ENCODE assay signal across 15 cellular contexts in the genomic region with DNA sequence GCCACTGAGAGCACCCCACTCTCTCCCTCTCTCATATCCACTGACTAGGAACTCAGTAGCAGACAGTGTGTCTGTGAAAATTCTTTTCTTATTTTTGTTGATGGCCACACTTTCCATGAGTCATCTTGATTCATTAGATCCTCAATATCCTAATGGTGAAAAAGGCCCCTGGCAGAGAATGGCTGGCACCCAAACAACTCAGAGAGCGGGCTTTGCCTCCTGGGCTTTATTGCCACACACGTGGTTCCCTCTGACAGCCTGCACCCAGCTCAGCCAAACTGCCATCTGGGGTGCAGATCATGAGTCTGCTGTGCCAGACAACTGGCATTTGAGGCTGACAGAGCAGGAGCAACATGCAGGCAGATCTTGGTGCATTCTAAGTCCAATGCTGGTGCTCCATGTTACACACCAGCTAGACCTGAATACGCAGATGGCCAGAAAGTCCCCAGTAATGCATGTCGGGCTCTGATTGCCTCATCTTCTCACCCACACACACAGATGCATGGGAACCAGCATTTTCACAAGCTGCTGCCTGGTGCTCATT.
DNase-seq lines count a peak whose midpoint lies in the region; ATAC-seq and TF ChIP-seq lines count a peak whose summit lies in the region.
"Had no signal": no experiment of that assay in that cellular context is flagged by ENCODE, and none has a peak within 500 bp of the region (broad histone marks: within the 10 kb centered on the region; RNA-seq: fewer than 3 reads in every experiment).

No MANE protein-coding gene starts in this region.

- no peaks in the 10 kb centered on the region for H3K9me3 ChIP-seq in esophagus squamous epithelium
- H3K9me3 ChIP-seq in mucosa of descending colon, result no peaks in the 10 kb centered on the region
- H3K9me3 ChIP-seq: SJCRH30 had no signal

- no peaks in the 10 kb centered on the region for H3K27me3 ChIP-seq in esophagus squamous epithelium
- H3K27me3 ChIP-seq: SJCRH30 had no signal

- H3K27ac Mint-ChIP-seq in activated CD4-positive, alpha-beta memory T cell treated with anti-CD3 and anti-CD28 coated beads for 36 hours, result no peak overlapping the region

- H3K4me3 Mint-ChIP-seq in activated CD4-positive, alpha-beta memory T cell treated with anti-CD3 and anti-CD28 coated beads for 36 hours, result no peak overlapping the region

- H3K9me3 Mint-ChIP-seq in activated CD4-positive, alpha-beta memory T cell treated with anti-CD3 and anti-CD28 coated beads for 36 hours, result no peaks in the 10 kb centered on the region

- peak; percentile 53 for DNase-seq in AG20443 (ENCODE audit: low spot score)
- DNase-seq in NB4 (ENCODE audit: low read depth), result peak; percentile 11
- DNase-seq in epithelial cell of prostate (ENCODE audit: low read depth, low spot score), result peak; percentile 39
- DNase-seq in esophagus squamous epithelium (lab: John Stamatoyannopoulos, UW), result no peak
- no peak for DNase-seq in activated CD4-positive, alpha-beta memory T cell treated with anti-CD3 and anti-CD28 coated beads for 36 hours
- DNase-seq in mucosa of descending colon, result no peak
- DNase-seq: activated CD4-positive, alpha-beta T cell treated with anti-CD3 and anti-CD28 coated beads for 48 hours; activated naive CD4-positive, alpha-beta T cell treated with Interleukin-2 at 50 U/mL for 16 hours; AML-193; KBM-7; NCI-H2227 treated with DMSO at 0.1 percent for 48 hours; SJCRH30 had no signal

- WGBS in esophagus squamous epithelium, 2 donors, result 39 to 58% methylated on average over 2 to 4 of the region's 4 CpGs

- H3K27me3 Mint-ChIP-seq in activated CD4-positive, alpha-beta memory T cell treated with anti-CD3 and anti-CD28 coated beads for 36 hours, result peaks cover 9% of the 10 kb centered on the region

- no peak for TF ChIP-seq CTCF in NB4 (IDR thresholded peaks at IDR 0.05; ENCODE audit: low read depth, low read length)
- no peak for TF ChIP-seq CTCF in esophagus squamous epithelium (IDR thresholded peaks at IDR 0.05)
- TF ChIP-seq CTCF in mucosa of descending colon (IDR thresholded peaks at IDR 0.05), result no peak

- intact Hi-C loops in esophagus squamous epithelium (cut with DNase I), result no loop called here
- intact Hi-C loops in activated CD4-positive, alpha-beta memory T cell treated with anti-CD3 and anti-CD28 coated beads for 36 hours (cut with micrococcal nuclease), result no loop called here
- intact Hi-C loops in mucosa of descending colon (cut with DNase I, micrococcal nuclease), result no loop called here

- H3K27ac ChIP-seq in epithelial cell of prostate (peak overlapping the region; percentile 11), esophagus squamous epithelium (no peak overlapping the region)
- H3K27ac ChIP-seq: SJCRH30 had no signal

- TF ChIP-seq POLR2A in NB4 (IDR thresholded peaks at IDR 0.05; ENCODE audit: extremely low read depth, insufficient read length) (no peak), esophagus squamous epithelium (IDR thresholded peaks at IDR 0.05) (no peak)

- H3K36me3 ChIP-seq in esophagus squamous epithelium (no peaks in the 10 kb centered on the region), mucosa of descending colon (ENCODE audit: low read depth) (no peaks in the 10 kb centered on the region)
- H3K36me3 ChIP-seq: SJCRH30 had no signal

- POLR2A ChIA-PET in activated CD4-positive, alpha-beta memory T cell treated with anti-CD3 and anti-CD28 coated beads for 36 hours (lab: Charles Lee), result no interaction called here

- H3K36me3 Mint-ChIP-seq in activated CD4-positive, alpha-beta memory T cell treated with anti-CD3 and anti-CD28 coated beads for 36 hours, result no peaks in the 10 kb centered on the region

- CTCF ChIA-PET in activated CD4-positive, alpha-beta memory T cell treated with anti-CD3 and anti-CD28 coated beads for 36 hours (lab: Charles Lee), result interaction anchor here (0.6 to 4.9 kb wide), 3 partner anchors 9 to 230 kb away, joined by 3 to 29 read pairs (median 4); no protein-coding TSS in a partner anchor

- H3K4me1 ChIP-seq in esophagus squamous epithelium (no peaks in the 10 kb centered on the region), mucosa of descending colon (ENCODE audit: low read depth) (no peaks in the 10 kb centered on the region)

- ATAC-seq in GM19351 (IDR thresholded peaks at IDR 0.05; ENCODE audit: unreplicated experiment) (peak; percentile 67), HG03039 (IDR thresholded peaks at IDR 0.05; ENCODE audit: unreplicated experiment) (no peak), mucosa of descending colon (no peak)

- no peak overlapping the region for H3K4me3 ChIP-seq in NB4 (ENCODE audit: low read depth, low read length)
- no peak overlapping the region for H3K4me3 ChIP-seq in esophagus squamous epithelium
- no peak overlapping the region for H3K4me3 ChIP-seq in mucosa of descending colon
- H3K4me3 ChIP-seq: SJCRH30, skin epidermis had no signal

- H3K4me1 Mint-ChIP-seq in activated CD4-positive, alpha-beta memory T cell treated with anti-CD3 and anti-CD28 coated beads for 36 hours (ENCODE audit: low read depth), result no peaks in the 10 kb centered on the region

Comparison
In these comparisons a context has a peak if more than half of its experiments do, and no peak if none do; other contexts are left out.
1. DNase-seq: peak in AG20443 (single experiment), NB4 (single experiment) and epithelial cell of prostate (single experiment); none in esophagus squamous epithelium (single experiment), activated CD4-positive, alpha-beta memory T cell treated with anti-CD3 and anti-CD28 coated beads for 36 hours (single experiment) and mucosa of descending colon (0 of 3).